ENCODE assay signal across 8 cellular contexts in the genomic region with DNA sequence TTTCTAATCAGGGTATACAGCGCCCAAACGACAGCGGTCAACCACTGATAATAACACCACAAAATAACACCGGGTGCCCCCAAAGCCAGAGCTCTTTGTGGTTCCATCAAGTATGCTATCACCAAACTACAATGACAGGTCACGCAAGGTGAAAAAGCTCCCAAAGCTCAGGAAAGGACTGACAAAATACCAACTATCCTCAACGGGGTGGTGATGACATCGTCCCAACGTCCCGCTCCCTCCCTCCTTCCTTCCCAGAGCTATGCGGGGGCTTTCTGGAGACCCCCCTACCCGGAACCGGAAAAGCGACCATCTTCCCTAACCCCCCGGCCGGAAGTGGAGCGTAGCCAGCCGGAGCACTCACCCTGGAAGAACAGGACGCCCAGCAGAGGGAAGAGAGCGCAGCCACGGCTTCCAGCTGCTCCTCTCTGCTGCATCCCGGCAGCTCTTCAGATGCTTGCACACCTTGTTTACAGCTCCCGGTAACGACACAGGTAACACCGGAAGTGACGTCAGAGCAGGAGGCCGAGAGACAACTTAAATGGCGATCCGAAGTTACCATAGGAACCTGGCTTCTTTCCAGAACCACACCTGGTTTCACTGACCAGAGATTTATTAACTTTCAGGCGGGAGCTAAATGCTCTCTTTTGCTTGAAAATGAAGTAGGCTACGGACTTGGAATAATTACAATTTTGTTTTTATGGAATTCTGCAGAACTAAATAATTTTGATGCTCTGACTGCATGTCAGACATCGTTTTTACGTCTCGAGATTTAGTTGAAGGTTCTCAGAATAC. TPM values are rescaled to one million over a fixed set of nuclear protein-coding genes. Genes with fewer than 3 reads are reported as not detected.
A peak's percentile ranks its signal among the peaks of the same experiment; 100 is the strongest.
DNase-seq lines count a peak whose midpoint lies in the region; ATAC-seq and TF ChIP-seq lines count a peak whose summit lies in the region.

A gene with protein sequence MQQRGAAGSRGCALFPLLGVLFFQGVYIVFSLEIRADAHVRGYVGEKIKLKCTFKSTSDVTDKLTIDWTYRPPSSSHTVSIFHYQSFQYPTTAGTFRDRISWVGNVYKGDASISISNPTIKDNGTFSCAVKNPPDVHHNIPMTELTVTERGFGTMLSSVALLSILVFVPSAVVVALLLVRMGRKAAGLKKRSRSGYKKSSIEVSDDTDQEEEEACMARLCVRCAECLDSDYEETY (minus strand): TSS at position 508 of the 795 bp plus-strand sequence. CDS start 71 bp downstream, at position 437.

- DNase-seq in AG04449 (ENCODE audit: low read depth, low spot score) = no peak
- peak; percentile 95 for DNase-seq in NCI-H82 (lab: John Stamatoyannopoulos, UW)
- DNase-seq in activated CD8-positive, alpha-beta T cell treated with anti-CD3 and anti-CD28 coated beads, Interleukin-2, amount 10 ng/mL, durations not matched to agents 7 days and 5 days = peak; percentile 90
- DNase-seq in ecto neural progenitor cell (ENCODE audit: low spot score) = peak; percentile 89
- DNase-seq in right lobe of liver = peak; percentile 79 to 91 (median 85)
- DNase-seq in stimulated activated CD4-positive, alpha-beta T cell treated with anti-CD3 and anti-CD28 coated beads, Interleukin-4, amount 100 ng/mL, for 1 hour = peak; percentile 73

- ATAC-seq in GM19043 (IDR thresholded peaks at IDR 0.05; ENCODE audit: low read depth, unreplicated experiment) (peak; percentile 74), HG03565 (IDR thresholded peaks at IDR 0.05; ENCODE audit: unreplicated experiment) (peak; percentile 79), right lobe of liver (peak; percentile 71 to 88 (median 80))
- ATAC-seq in activated CD8-positive, alpha-beta T cell treated with anti-CD3 and anti-CD28 coated beads, Interleukin-2, amount 10 ng/mL, durations not matched to agents 7 days and 5 days = peak; percentile 79

- peaks cover 42% of the 10 kb centered on the region for H3K4me1 Mint-ChIP-seq in activated CD8-positive, alpha-beta T cell treated with anti-CD3 and anti-CD28 coated beads, Interleukin-2, amount 10 ng/mL, durations not matched to agents 7 days and 5 days (ENCODE audit: low read depth)

- H3K27ac Mint-ChIP-seq in activated CD8-positive, alpha-beta T cell treated with anti-CD3 and anti-CD28 coated beads, Interleukin-2, amount 10 ng/mL, durations not matched to agents 7 days and 5 days = peak within 1 kb of the TSS; percentile 99

- peaks cover 42% of the 10 kb centered on the region for H3K36me3 Mint-ChIP-seq in activated CD8-positive, alpha-beta T cell treated with anti-CD3 and anti-CD28 coated beads, Interleukin-2, amount 10 ng/mL, durations not matched to agents 7 days and 5 days (ENCODE audit: low read depth)

- H3K9me3 Mint-ChIP-seq in activated CD8-positive, alpha-beta T cell treated with anti-CD3 and anti-CD28 coated beads, Interleukin-2, amount 10 ng/mL, durations not matched to agents 7 days and 5 days (ENCODE audit: insufficient read depth) = no peaks in the 10 kb centered on the region

- peaks cover 0 to 5% (median 0%) of the 10 kb centered on the region in 4 donors for H3K36me3 ChIP-seq in right lobe of liver

- no peaks in the 10 kb centered on the region for H3K27me3 ChIP-seq in right lobe of liver

- TF ChIP-seq POLR2A in right lobe of liver (IDR thresholded peaks at IDR 0.05) = peak; percentile 76

- CTCF ChIA-PET in AG04449 (lab: Yijun Ruan, JAX) = interaction anchor here (1.5 kb wide), 1 partner anchor 53 kb away, joined by 7 read pairs; no protein-coding TSS in a partner anchor
- CTCF ChIA-PET in activated CD8-positive, alpha-beta T cell treated with anti-CD3 and anti-CD28 coated beads, Interleukin-2, amount 10 ng/mL, durations not matched to agents 7 days and 5 days (lab: Charles Lee) = interaction anchor here (0.7 to 3.7 kb wide), 21 partner anchors 8 to 618 kb away, joined by 3 to 29 read pairs (median 5); a partner anchor contains a TSS

- peak within 1 kb of the TSS; percentile 94 for H3K4me3 Mint-ChIP-seq in activated CD8-positive, alpha-beta T cell treated with anti-CD3 and anti-CD28 coated beads, Interleukin-2, amount 10 ng/mL, durations not matched to agents 7 days and 5 days

- H3K4me1 ChIP-seq in right lobe of liver = peaks cover 0 to 8% (median 0%) of the 10 kb centered on the region in 4 donors

- POLR2A ChIA-PET in AG04449 (lab: Yijun Ruan, JAX) = no interaction called here
- POLR2A ChIA-PET in activated CD8-positive, alpha-beta T cell treated with anti-CD3 and anti-CD28 coated beads, Interleukin-2, amount 10 ng/mL, durations not matched to agents 7 days and 5 days (lab: Charles Lee) = interaction anchor here (0.7 to 3.1 kb wide), 18 partner anchors 11 to 89 kb away, joined by 3 to 44 read pairs (median 6); a partner anchor contains a TSS

- TF ChIP-seq CTCF in AG04449 (IDR thresholded peaks at IDR 0.05; ENCODE audit: insufficient read depth, low read length, missing control alignments) (no peak), right lobe of liver (IDR thresholded peaks at IDR 0.05) (no peak)

- H3K27me3 Mint-ChIP-seq in activated CD8-positive, alpha-beta T cell treated with anti-CD3 and anti-CD28 coated beads, Interleukin-2, amount 10 ng/mL, durations not matched to agents 7 days and 5 days (ENCODE audit: low read depth) = no peaks in the 10 kb centered on the region

- peak within 1 kb of the TSS; percentile 83 for H3K4me3 ChIP-seq in AG04449 (ENCODE audit: low read depth, low read length)
- H3K4me3 ChIP-seq in right lobe of liver = peak within 1 kb of the TSS; percentile 58 to 93 (median 83)

- H3K9me3 ChIP-seq in right lobe of liver = no peaks in the 10 kb centered on the region

- 4% methylated on average over 19 of the region's 33 CpGs for WGBS in right lobe of liver (ENCODE audit: insufficient coverage, low coverage, low lambda C conversion rate, missing lambda C conversion rate)

- intact Hi-C loops in right lobe of liver (cut with DNase I) = no loop called here

- H3K27ac ChIP-seq in right lobe of liver = peak within 1 kb of the TSS; percentile 85 to 96 (median 95)

RNA-seq across cellular contexts. Expression of the gene that starts here (rescaled TPM):
- total RNA-seq in activated CD8-positive, alpha-beta T cell treated with anti-CD3 and anti-CD28 coated beads, Interleukin-2, amount 10 ng/mL, durations not matched to agents 7 days and 5 days = 10 to 100 TPM; 19.6 to 20.0 TPM
- total RNA-seq in right lobe of liver = 1 to 10 TPM; 2.7 to 9.3 (median 6.8) TPM
